In the genomic region with DNA sequence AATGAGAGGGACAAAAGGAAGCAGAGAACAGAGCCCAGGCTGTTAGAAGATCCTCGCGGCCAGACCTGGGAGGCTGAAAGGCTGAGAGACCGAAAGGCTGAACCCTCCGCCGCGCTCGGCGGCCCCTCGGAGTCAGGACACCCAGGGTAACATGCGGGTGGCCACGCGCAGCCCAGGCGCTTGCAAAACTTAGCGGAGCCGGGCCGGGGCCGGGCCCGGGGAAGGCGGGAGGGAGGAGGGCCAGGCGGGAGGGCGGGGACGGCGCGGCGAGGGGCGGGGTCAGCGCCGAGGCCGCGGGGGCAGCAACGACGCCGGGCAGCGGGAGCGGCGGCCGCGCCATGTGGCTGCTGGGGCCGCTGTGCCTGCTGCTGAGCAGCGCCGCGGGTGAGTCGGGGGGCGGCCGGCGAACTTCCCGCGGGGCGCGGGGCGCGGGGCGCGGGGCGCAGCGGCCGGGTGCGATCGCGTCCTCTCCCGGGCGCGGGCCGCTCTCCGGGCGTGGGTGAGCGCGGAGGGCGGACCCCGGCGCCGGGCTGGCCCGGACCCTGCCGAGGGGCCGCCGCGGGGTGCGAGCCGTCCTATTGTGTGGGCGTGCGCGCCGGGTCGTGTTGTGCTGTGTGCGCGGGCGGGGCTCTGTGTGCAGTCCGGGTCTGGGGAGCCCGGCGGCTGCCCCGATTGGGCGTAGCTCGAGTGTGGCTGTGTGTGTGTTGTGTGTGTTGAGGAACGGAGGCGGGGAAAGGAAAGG, we compare ENCODE assay signal across 8 cellular contexts. TPM values are rescaled to one million over a fixed set of nuclear protein-coding genes. Genes with fewer than 3 reads are reported as not detected.
DNase-seq lines count a peak whose midpoint lies in the region; ATAC-seq and TF ChIP-seq lines count a peak whose summit lies in the region.

A gene with protein sequence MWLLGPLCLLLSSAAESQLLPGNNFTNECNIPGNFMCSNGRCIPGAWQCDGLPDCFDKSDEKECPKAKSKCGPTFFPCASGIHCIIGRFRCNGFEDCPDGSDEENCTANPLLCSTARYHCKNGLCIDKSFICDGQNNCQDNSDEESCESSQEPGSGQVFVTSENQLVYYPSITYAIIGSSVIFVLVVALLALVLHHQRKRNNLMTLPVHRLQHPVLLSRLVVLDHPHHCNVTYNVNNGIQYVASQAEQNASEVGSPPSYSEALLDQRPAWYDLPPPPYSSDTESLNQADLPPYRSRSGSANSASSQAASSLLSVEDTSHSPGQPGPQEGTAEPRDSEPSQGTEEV (plus strand): TSS at position 302 of the 742 bp plus-strand sequence. CDS start 37 bp downstream, at position 339.

- peaks cover 47% of the 10 kb centered on the region for H3K79me2 ChIP-seq in PC-9 (ENCODE audit: low read depth)

- H3K4me2 ChIP-seq in PC-9, result peak within 1 kb of the TSS; percentile 82

- peaks cover 4 to 22% (median 21%) of the 10 kb centered on the region in 3 donors for H3K27me3 Mint-ChIP-seq in CD14-positive monocyte (ENCODE audit: low read depth in 3 of 3)

- H3K4me3 Mint-ChIP-seq in CD14-positive monocyte, result peak within 1 kb of the TSS; percentile 96

- no TSS peak for BruUV-seq in PC-9 (replicated peaks; lab: Mats Ljungman, UMichigan)

- H3K36me3 ChIP-seq in PC-9 (ENCODE audit: low read depth), result no peaks in the 10 kb centered on the region
- no peaks in the 10 kb centered on the region for H3K36me3 ChIP-seq in neutrophil
- H3K36me3 ChIP-seq in tibial artery, result no peaks in the 10 kb centered on the region

- H3K27ac ChIP-seq in PC-9 (no peak within 1 kb of the TSS), neutrophil (no peak within 1 kb of the TSS), tibial artery (peak within 1 kb of the TSS; percentile 30 to 51)

- H3K36me3 Mint-ChIP-seq in CD14-positive monocyte, result peaks cover 1 to 4% of the 10 kb centered on the region in 2 donors
- H3K36me3 Mint-ChIP-seq in activated naive CD4-positive, alpha-beta T cell treated with anti-CD3 and anti-CD28 coated beads, Interleukin-2, amount 50 U/mL, for 72 hours, result peaks cover 6 to 12% of the 10 kb centered on the region in 2 donors

- DNase-seq in CD14-positive monocyte (ENCODE audit: low spot score) (peak; percentile 60), HS-27A (ENCODE audit: low read depth) (peak; percentile 39), PC-9 (peak; percentile 64 to 74), glomerular visceral epithelial cell (ENCODE audit: extremely low spot score) (peak; percentile 82), tibial artery (peak; percentile 79 to 87)
- DNase-seq in activated naive CD4-positive, alpha-beta T cell treated with anti-CD3 and anti-CD28 coated beads, Interleukin-2, amount 50 U/mL, for 72 hours (ENCODE audit: low spot score in 2 of 2), result peak in 1 of 2 donors; percentile 49

- H2AFZ ChIP-seq in PC-9, result peak within 1 kb of the TSS; percentile 85

- H3K27ac Mint-ChIP-seq in CD14-positive monocyte, result peak within 1 kb of the TSS; percentile 26 to 91 (median 86)
- no peak within 1 kb of the TSS for H3K27ac Mint-ChIP-seq in activated naive CD4-positive, alpha-beta T cell treated with anti-CD3 and anti-CD28 coated beads, Interleukin-2, amount 50 U/mL, for 72 hours

- H3K9me3 Mint-ChIP-seq in CD14-positive monocyte, result no peaks in the 10 kb centered on the region
- no peaks in the 10 kb centered on the region for H3K9me3 Mint-ChIP-seq in activated naive CD4-positive, alpha-beta T cell treated with anti-CD3 and anti-CD28 coated beads, Interleukin-2, amount 50 U/mL, for 72 hours

- H3K4me1 ChIP-seq in PC-9 (replicated peaks; ENCODE audit: insufficient read depth) (peaks cover 28% of the 10 kb centered on the region), neutrophil (ENCODE audit: control insufficient read depth in 1 of 2, insufficient read depth in 1 of 2, low read depth in 1 of 2, low read length in 1 of 2) (peaks cover 10% of the 10 kb centered on the region in 2 experiments), tibial artery (peaks cover 0 to 21% (median 8%) of the 10 kb centered on the region in 4 donors)

- POLR2A ChIA-PET in PC-9 (lab: Charles Lee; ENCODE audit: unreplicated experiment), result no interaction called here

- peaks cover 7% of the 10 kb centered on the region; the same call in 1 of the 2 replicates for H4K20me1 ChIP-seq in PC-9 (ENCODE audit: insufficient read depth)

- H3K4me1 Mint-ChIP-seq in CD14-positive monocyte, result peaks cover 44% of the 10 kb centered on the region

- intact Hi-C loops in CD14-positive monocyte (cut with micrococcal nuclease) (loop anchor here in 1 of 2 donors (10.0 kb wide), 1 partner anchor 551 kb away; no protein-coding TSS in a partner anchor), PC-9 (cut with micrococcal nuclease; ENCODE audit: unreplicated experiment) (loop anchor here (5.0 kb wide), 2 partner anchors 98 to 327 kb away; a partner anchor contains a TSS), tibial artery (cut with DNase I; ENCODE audit: low total_unique reads) (no loop called here)

- ATAC-seq in GM19455 (IDR thresholded peaks at IDR 0.05; ENCODE audit: unreplicated experiment), result peak; percentile 68
- peak; percentile 77 to 88 for ATAC-seq in activated naive CD4-positive, alpha-beta T cell treated with anti-CD3 and anti-CD28 coated beads, Interleukin-2, amount 50 U/mL, for 72 hours

- H3K4me3 ChIP-seq in PC-9 (peak within 1 kb of the TSS; percentile 69), neutrophil (ENCODE audit: low read depth in 1 of 2, low read length in 1 of 2) (peak within 1 kb of the TSS; percentile 46 to 61), tibial artery (peak within 1 kb of the TSS; percentile 59 to 64)

- TF ChIP-seq CTCF in CD14-positive monocyte (IDR thresholded peaks at IDR 0.05) (no peak), PC-9 (conservative IDR thresholded peaks at IDR 0.05) (no peak), neutrophil (IDR thresholded peaks at IDR 0.05) (no peak), tibial artery (IDR thresholded peaks at IDR 0.05) (no peak)

- CTCF ChIA-PET in PC-9 (lab: Charles Lee), result interaction anchor here (0.6 kb wide), 1 partner anchor 110 kb away, joined by 5 read pairs; no protein-coding TSS in a partner anchor

- H3K27me3 ChIP-seq in PC-9 (ENCODE audit: insufficient read depth, low read depth), result no peaks in the 10 kb centered on the region
- peaks cover 37% of the 10 kb centered on the region for H3K27me3 ChIP-seq in neutrophil
- no peaks in the 10 kb centered on the region for H3K27me3 ChIP-seq in tibial artery

- H3F3A ChIP-seq in PC-9 (ENCODE audit: insufficient read depth, low read depth), result no peaks in the 10 kb centered on the region

- H3K9me3 ChIP-seq in PC-9 (ENCODE audit: insufficient read depth, low read depth) (no peaks in the 10 kb centered on the region), neutrophil (no peaks in the 10 kb centered on the region), tibial artery (no peaks in the 10 kb centered on the region)

- no peaks in the 10 kb centered on the region for H3K9me2 ChIP-seq in PC-9 (ENCODE audit: insufficient read depth)

RNA-seq across cellular contexts. Expression of the gene that starts here (rescaled TPM):
- polyA plus RNA-seq in CD14-positive monocyte, result 10 to 100 TPM; 10.4 to 14.1 TPM
- 15.9 and 19.5 TPM in 2 replicates for total RNA-seq in PC-9 (2021)
- total RNA-seq in activated naive CD4-positive, alpha-beta T cell treated with anti-CD3 and anti-CD28 coated beads, Interleukin-2, amount 50 U/mL, for 72 hours, result under 1 TPM; 0.27 to 0.82 TPM

Comparison
In these comparisons a context has a peak if more than half of its experiments do, and no peak if none do; other contexts are left out.
1. Peak in ATAC-seq in activated naive CD4-positive, alpha-beta T cell treated with anti-CD3 and anti-CD28 coated beads, Interleukin-2, amount 50 U/mL, for 72 hours; RNA of the gene not detected or under 1 TPM.
2. H3K27ac Mint-ChIP-seq: peak in CD14-positive monocyte (7 of 7); none in activated naive CD4-positive, alpha-beta T cell treated with anti-CD3 and anti-CD28 coated beads, Interleukin-2, amount 50 U/mL, for 72 hours (0 of 2).
3. H3K27ac ChIP-seq: peak in tibial artery (2 of 2); none in PC-9 (single experiment) and neutrophil (single experiment).
4. Peak in every context shown above with its lines, with median percentiles within 50 percentile points of each other: H3K4me3 ChIP-seq.